ENCODE assay signal across 12 cellular contexts in the genomic region with DNA sequence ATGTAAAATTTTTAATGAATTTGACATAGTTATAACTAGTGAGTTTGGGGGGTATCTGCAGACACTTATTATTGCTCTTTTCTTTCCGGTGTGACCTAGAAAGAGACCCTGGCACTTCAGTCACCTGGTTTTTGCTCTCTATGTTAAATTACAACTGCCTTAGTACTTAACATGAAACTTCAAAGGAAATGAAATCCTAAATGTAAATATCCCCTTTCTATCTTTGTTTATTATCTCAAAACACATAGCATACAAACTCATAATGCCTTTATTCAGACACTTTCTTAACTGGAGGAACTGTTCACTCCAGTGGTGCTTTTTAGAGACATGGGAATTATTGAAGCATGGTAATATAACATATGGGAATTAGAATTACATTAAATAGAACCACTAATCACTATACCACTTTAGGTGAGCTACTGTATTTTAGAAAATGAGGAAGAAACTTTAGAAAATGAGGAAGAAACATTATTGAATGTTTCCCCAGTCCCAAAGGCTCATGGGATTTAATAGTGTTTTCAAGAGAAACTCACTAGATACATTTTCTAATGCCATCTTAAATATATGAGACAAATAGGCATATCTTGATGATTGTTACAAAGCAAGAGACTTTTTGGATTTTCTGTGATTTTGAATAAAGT.
"Had no signal": no experiment of that assay in that cellular context is flagged by ENCODE, and none has a peak within 500 bp of the region (broad histone marks: within the 10 kb centered on the region; RNA-seq: fewer than 3 reads in every experiment).

No MANE protein-coding gene starts in this region.

- ATAC-seq: left cardiac atrium; lower lobe of right lung; naive thymus-derived CD4-positive, alpha-beta T cell had no signal

- H3K27ac ChIP-seq: cardiac muscle cell, esophagus muscularis mucosa, lower lobe of right lung, skin epidermis had no signal

- DNase-seq: activated CD4-positive, alpha-beta T cell treated with anti-CD3 and anti-CD28 coated beads for 48 hours; activated CD8-positive, alpha-beta memory T cell treated with anti-CD3 and anti-CD28 coated beads for 24 hours; activated naive CD4-positive, alpha-beta T cell treated with anti-CD3 and anti-CD28 coated beads for 36 hours; glutamatergic neuron; immature natural killer cell; left cardiac atrium; lower lobe of right lung; naive thymus-derived CD4-positive, alpha-beta T cell; stimulated activated CD4-positive, alpha-beta T cell treated with anti-CD3 and anti-CD28 coated beads, Interleukin-4, amount 100 ng/mL, for 4 hours had no signal

- H3K4me3 ChIP-seq: cardiac muscle cell, esophagus muscularis mucosa, lower lobe of right lung, skin epidermis had no signal

- H3K27me3 ChIP-seq: cardiac muscle cell, esophagus muscularis mucosa had no signal
